ENCODE assay signal across 1 cellular context in the genomic region with DNA sequence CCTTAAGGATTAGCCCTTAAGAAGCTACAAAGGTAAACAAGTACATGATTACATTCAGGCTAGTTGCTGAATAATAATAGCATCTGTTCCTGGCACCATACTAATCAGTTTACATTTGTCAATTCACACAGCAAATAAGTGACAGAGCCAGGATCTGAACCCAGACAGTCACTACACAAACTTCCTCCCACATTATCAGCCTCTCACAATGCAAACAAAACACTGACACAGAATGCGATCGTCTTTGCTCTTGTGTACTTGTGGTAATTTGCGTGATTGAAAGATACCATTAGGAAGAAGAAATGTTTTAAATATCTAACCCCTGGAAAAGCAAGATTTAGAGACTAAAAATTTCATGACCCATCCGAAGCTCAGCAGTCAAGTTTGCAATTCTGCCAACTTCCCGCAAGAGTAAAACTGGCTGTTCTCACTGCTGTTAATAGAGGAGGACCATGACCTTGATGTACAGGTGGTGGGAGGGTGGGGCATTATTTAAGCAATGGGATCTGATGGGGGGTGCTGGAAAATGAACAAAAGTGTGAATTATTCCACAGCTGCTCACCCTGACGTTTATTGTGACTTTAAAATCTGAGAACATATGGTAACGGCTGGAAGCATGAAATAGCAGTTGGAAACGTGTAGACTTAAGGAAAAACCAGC.
TF ChIP-seq lines count a peak whose summit lies in the region.

No MANE protein-coding gene starts in this region.

TF ChIP-seq in HepG2, 621 proteins besides CTCF, POLR2A, EP300 and RAD21 (continued from another document and continues in another):
- no peak for TF ChIP-seq ARID2 (CRISPR knock-in tag; IDR thresholded peaks at IDR 0.05; ENCODE audit: borderline replicate concordance)
- TF ChIP-seq ARHGAP35 (CRISPR knock-in tag; IDR thresholded peaks at IDR 0.05; ENCODE audit: borderline replicate concordance), result no peak
- TF ChIP-seq ZBTB21 (CRISPR knock-in tag; IDR thresholded peaks at IDR 0.05), result no peak
- TF ChIP-seq ZNF317 (CRISPR knock-in tag; IDR thresholded peaks at IDR 0.05), result peak; percentile 38; the same call in 1 of the 2 replicates
- TF ChIP-seq SRSF1 (optimal IDR thresholded peaks at IDR 0.05; ENCODE audit: low read depth, low read length), result no peak
- TF ChIP-seq, protein P1, sequence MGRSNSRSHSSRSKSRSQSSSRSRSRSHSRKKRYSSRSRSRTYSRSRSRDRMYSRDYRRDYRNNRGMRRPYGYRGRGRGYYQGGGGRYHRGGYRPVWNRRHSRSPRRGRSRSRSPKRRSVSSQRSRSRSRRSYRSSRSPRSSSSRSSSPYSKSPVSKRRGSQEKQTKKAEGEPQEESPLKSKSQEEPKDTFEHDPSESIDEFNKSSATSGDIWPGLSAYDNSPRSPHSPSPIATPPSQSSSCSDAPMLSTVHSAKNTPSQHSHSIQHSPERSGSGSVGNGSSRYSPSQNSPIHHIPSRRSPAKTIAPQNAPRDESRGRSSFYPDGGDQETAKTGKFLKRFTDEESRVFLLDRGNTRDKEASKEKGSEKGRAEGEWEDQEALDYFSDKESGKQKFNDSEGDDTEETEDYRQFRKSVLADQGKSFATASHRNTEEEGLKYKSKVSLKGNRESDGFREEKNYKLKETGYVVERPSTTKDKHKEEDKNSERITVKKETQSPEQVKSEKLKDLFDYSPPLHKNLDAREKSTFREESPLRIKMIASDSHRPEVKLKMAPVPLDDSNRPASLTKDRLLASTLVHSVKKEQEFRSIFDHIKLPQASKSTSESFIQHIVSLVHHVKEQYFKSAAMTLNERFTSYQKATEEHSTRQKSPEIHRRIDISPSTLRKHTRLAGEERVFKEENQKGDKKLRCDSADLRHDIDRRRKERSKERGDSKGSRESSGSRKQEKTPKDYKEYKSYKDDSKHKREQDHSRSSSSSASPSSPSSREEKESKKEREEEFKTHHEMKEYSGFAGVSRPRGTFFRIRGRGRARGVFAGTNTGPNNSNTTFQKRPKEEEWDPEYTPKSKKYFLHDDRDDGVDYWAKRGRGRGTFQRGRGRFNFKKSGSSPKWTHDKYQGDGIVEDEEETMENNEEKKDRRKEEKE (IDR thresholded peaks at IDR 0.05), result no peak
- TF ChIP-seq ERF (CRISPR knock-in tag; IDR thresholded peaks at IDR 0.05), result no peak
- no peak for TF ChIP-seq CHD4 (IDR thresholded peaks at IDR 0.05; ENCODE audit: borderline replicate concordance, low read length)
- TF ChIP-seq, protein P2, sequence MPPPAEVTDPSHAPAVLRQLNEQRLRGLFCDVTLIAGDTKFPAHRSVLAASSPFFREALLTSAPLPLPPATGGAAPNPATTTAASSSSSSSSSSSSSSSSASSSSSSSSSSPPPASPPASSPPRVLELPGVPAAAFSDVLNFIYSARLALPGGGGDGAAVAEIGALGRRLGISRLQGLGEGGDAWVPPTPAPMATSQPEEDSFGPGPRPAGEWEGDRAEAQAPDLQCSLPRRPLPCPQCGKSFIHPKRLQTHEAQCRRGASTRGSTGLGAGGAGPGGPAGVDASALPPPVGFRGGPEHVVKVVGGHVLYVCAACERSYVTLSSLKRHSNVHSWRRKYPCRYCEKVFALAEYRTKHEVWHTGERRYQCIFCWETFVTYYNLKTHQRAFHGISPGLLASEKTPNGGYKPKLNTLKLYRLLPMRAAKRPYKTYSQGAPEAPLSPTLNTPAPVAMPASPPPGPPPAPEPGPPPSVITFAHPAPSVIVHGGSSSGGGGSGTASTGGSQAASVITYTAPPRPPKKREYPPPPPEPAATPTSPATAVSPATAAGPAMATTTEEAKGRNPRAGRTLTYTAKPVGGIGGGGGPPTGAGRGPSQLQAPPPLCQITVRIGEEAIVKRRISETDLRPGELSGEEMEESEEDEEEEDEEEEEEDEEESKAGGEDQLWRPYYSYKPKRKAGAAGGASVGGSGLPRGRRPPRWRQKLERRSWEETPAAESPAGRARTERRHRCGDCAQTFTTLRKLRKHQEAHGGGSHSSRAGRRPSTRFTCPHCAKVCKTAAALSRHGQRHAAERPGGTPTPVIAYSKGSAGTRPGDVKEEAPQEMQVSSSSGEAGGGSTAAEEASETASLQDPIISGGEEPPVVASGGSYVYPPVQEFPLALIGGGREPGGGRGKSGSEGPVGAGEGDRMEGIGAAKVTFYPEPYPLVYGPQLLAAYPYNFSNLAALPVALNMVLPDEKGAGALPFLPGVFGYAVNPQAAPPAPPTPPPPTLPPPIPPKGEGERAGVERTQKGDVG (CRISPR knock-in tag; IDR thresholded peaks at IDR 0.05; ENCODE audit: borderline replicate concordance), result no peak
- TF ChIP-seq KLF12 (CRISPR knock-in tag; IDR thresholded peaks at IDR 0.05; ENCODE audit: borderline replicate concordance), result no peak
- no peak for TF ChIP-seq JUNB (CRISPR knock-in tag; IDR thresholded peaks at IDR 0.05; ENCODE audit: borderline replicate concordance)
- no peak for TF ChIP-seq AGO1 (IDR thresholded peaks at IDR 0.05; ENCODE audit: low read depth, low read length, poor library complexity, severe bottlenecking)
- no peak for TF ChIP-seq TARDBP (CRISPR knock-in tag; IDR thresholded peaks at IDR 0.05)
- no peak for TF ChIP-seq RBAK (CRISPR knock-in tag; IDR thresholded peaks at IDR 0.05)
- no peak; the same call in 1 of the 2 replicates for TF ChIP-seq KAT8 (CRISPR knock-in tag; IDR thresholded peaks at IDR 0.05)
- TF ChIP-seq MAFG (CRISPR knock-in tag; IDR thresholded peaks at IDR 0.05), result no peak
- no peak for TF ChIP-seq GTF3A (CRISPR knock-in tag; conservative IDR thresholded peaks at IDR 0.05)
- TF ChIP-seq NRL (CRISPR knock-in tag; IDR thresholded peaks at IDR 0.05; ENCODE audit: borderline replicate concordance), result no peak
- no peak for TF ChIP-seq TMF1 (CRISPR knock-in tag; IDR thresholded peaks at IDR 0.05; ENCODE audit: low read depth)
- no peak for TF ChIP-seq ZNF34 (CRISPR knock-in tag; IDR thresholded peaks at IDR 0.05; ENCODE audit: borderline replicate concordance)
- TF ChIP-seq ZFX (CRISPR knock-in tag; IDR thresholded peaks at IDR 0.05; ENCODE audit: low read depth), result no peak
- peak; percentile 84 for TF ChIP-seq MEF2D (CRISPR knock-in tag; IDR thresholded peaks at IDR 0.05)
- TF ChIP-seq, protein P3, sequence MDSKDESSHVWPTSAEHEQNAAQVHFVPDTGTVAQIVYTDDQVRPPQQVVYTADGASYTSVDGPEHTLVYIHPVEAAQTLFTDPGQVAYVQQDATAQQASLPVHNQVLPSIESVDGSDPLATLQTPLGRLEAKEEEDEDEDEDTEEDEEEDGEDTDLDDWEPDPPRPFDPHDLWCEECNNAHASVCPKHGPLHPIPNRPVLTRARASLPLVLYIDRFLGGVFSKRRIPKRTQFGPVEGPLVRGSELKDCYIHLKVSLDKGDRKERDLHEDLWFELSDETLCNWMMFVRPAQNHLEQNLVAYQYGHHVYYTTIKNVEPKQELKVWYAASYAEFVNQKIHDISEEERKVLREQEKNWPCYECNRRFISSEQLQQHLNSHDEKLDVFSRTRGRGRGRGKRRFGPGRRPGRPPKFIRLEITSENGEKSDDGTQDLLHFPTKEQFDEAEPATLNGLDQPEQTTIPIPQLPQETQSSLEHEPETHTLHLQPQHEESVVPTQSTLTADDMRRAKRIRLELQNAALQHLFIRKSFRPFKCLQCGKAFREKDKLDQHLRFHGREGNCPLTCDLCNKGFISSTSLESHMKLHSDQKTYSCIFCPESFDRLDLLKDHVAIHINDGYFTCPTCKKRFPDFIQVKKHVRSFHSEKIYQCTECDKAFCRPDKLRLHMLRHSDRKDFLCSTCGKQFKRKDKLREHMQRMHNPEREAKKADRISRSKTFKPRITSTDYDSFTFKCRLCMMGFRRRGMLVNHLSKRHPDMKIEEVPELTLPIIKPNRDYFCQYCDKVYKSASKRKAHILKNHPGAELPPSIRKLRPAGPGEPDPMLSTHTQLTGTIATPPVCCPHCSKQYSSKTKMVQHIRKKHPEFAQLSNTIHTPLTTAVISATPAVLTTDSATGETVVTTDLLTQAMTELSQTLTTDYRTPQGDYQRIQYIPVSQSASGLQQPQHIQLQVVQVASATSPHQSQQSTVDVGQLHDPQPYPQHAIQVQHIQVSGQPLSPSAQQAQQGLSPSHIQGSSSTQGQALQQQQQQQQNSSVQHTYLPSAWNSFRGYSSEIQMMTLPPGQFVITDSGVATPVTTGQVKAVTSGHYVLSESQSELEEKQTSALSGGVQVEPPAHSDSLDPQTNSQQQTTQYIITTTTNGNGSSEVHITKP (CRISPR knock-in tag; IDR thresholded peaks at IDR 0.05; ENCODE audit: low read depth), result no peak
- TF ChIP-seq, protein P4, sequence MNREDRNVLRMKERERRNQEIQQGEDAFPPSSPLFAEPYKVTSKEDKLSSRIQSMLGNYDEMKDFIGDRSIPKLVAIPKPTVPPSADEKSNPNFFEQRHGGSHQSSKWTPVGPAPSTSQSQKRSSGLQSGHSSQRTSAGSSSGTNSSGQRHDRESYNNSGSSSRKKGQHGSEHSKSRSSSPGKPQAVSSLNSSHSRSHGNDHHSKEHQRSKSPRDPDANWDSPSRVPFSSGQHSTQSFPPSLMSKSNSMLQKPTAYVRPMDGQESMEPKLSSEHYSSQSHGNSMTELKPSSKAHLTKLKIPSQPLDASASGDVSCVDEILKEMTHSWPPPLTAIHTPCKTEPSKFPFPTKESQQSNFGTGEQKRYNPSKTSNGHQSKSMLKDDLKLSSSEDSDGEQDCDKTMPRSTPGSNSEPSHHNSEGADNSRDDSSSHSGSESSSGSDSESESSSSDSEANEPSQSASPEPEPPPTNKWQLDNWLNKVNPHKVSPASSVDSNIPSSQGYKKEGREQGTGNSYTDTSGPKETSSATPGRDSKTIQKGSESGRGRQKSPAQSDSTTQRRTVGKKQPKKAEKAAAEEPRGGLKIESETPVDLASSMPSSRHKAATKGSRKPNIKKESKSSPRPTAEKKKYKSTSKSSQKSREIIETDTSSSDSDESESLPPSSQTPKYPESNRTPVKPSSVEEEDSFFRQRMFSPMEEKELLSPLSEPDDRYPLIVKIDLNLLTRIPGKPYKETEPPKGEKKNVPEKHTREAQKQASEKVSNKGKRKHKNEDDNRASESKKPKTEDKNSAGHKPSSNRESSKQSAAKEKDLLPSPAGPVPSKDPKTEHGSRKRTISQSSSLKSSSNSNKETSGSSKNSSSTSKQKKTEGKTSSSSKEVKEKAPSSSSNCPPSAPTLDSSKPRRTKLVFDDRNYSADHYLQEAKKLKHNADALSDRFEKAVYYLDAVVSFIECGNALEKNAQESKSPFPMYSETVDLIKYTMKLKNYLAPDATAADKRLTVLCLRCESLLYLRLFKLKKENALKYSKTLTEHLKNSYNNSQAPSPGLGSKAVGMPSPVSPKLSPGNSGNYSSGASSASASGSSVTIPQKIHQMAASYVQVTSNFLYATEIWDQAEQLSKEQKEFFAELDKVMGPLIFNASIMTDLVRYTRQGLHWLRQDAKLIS (CRISPR knock-in tag; IDR thresholded peaks at IDR 0.05), result no peak
- TF ChIP-seq REL (CRISPR knock-in tag; conservative IDR thresholded peaks at IDR 0.05), result no peak
- TF ChIP-seq SOX6 (IDR thresholded peaks at IDR 0.05), result no peak
- TF ChIP-seq SOX6 (CRISPR knock-in tag; IDR thresholded peaks at IDR 0.05), result peak; percentile 80
- no peak for TF ChIP-seq PHF8 (CRISPR knock-in tag; IDR thresholded peaks at IDR 0.05)
- TF ChIP-seq ZNF441 (CRISPR knock-in tag; IDR thresholded peaks at IDR 0.05; ENCODE audit: borderline replicate concordance), result no peak
- no peak for TF ChIP-seq TOPORS (CRISPR knock-in tag; IDR thresholded peaks at IDR 0.05)
- TF ChIP-seq TBX2 (CRISPR knock-in tag; IDR thresholded peaks at IDR 0.05; ENCODE audit: borderline replicate concordance), result peak; percentile 77; the same call in 1 of the 2 replicates
- TF ChIP-seq, protein P5, sequence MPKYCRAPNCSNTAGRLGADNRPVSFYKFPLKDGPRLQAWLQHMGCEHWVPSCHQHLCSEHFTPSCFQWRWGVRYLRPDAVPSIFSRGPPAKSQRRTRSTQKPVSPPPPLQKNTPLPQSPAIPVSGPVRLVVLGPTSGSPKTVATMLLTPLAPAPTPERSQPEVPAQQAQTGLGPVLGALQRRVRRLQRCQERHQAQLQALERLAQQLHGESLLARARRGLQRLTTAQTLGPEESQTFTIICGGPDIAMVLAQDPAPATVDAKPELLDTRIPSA (CRISPR knock-in tag; IDR thresholded peaks at IDR 0.05; ENCODE audit: borderline replicate concordance), result no peak
- TF ChIP-seq ZNF878 (CRISPR knock-in tag; IDR thresholded peaks at IDR 0.05), result no peak
- no peak for TF ChIP-seq ONECUT2 (CRISPR knock-in tag; IDR thresholded peaks at IDR 0.05)
- TF ChIP-seq MBD4 (IDR thresholded peaks at IDR 0.05; ENCODE audit: borderline replicate concordance, low read length), result no peak
- no peak for TF ChIP-seq ZNF446 (CRISPR knock-in tag; IDR thresholded peaks at IDR 0.05)
- TF ChIP-seq MTF2 (CRISPR knock-in tag; IDR thresholded peaks at IDR 0.05; ENCODE audit: borderline replicate concordance), result no peak
- no peak for TF ChIP-seq ZNF83 (CRISPR knock-in tag; IDR thresholded peaks at IDR 0.05; ENCODE audit: borderline replicate concordance)
- no peak for TF ChIP-seq HES4 (CRISPR knock-in tag; IDR thresholded peaks at IDR 0.05; ENCODE audit: borderline replicate concordance)
- no peak for TF ChIP-seq PTBP1 (IDR thresholded peaks at IDR 0.05; ENCODE audit: low read depth, low read length, poor library complexity, severe bottlenecking)
- TF ChIP-seq ZNF773 (CRISPR knock-in tag; IDR thresholded peaks at IDR 0.05; ENCODE audit: borderline replicate concordance), result no peak
- TF ChIP-seq, protein P6, sequence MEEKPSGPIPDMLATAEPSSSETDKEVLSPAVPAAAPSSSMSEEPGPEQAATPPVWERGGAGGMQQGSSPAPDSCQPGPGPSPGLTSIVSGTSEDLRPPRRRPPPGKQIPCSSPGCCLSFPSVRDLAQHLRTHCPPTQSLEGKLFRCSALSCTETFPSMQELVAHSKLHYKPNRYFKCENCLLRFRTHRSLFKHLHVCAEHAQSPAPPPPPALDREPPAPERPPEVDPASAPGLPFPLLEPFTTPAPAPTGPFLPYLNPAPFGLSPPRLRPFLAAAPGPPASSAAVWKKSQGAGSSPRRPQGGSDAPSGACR (CRISPR knock-in tag; IDR thresholded peaks at IDR 0.05), result no peak
- TF ChIP-seq, protein P7, sequence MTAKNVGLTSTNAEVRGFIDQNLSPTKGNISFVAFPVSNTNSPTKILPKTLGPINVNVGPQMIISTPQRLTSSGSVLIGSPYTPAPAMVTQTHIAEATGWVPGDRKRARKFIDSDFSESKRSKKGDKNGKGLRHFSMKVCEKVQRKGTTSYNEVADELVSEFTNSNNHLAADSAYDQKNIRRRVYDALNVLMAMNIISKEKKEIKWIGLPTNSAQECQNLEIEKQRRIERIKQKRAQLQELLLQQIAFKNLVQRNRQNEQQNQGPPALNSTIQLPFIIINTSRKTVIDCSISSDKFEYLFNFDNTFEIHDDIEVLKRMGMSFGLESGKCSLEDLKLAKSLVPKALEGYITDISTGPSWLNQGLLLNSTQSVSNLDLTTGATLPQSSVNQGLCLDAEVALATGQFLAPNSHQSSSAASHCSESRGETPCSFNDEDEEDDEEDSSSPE (CRISPR knock-in tag; IDR thresholded peaks at IDR 0.05), result no peak
- TF ChIP-seq, protein P8, sequence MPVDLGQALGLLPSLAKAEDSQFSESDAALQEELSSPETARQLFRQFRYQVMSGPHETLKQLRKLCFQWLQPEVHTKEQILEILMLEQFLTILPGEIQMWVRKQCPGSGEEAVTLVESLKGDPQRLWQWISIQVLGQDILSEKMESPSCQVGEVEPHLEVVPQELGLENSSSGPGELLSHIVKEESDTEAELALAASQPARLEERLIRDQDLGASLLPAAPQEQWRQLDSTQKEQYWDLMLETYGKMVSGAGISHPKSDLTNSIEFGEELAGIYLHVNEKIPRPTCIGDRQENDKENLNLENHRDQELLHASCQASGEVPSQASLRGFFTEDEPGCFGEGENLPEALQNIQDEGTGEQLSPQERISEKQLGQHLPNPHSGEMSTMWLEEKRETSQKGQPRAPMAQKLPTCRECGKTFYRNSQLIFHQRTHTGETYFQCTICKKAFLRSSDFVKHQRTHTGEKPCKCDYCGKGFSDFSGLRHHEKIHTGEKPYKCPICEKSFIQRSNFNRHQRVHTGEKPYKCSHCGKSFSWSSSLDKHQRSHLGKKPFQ (CRISPR knock-in tag; IDR thresholded peaks at IDR 0.05; ENCODE audit: insufficient replicate concordance), result peak; percentile 35
- TF ChIP-seq MIER2 (CRISPR knock-in tag; IDR thresholded peaks at IDR 0.05), result no peak
- no peak for TF ChIP-seq ZSCAN20 (CRISPR knock-in tag; IDR thresholded peaks at IDR 0.05; ENCODE audit: borderline replicate concordance)
- TF ChIP-seq NPAS2 (CRISPR knock-in tag; IDR thresholded peaks at IDR 0.05; ENCODE audit: borderline replicate concordance), result no peak
